ENCODE assay signal across 23 cellular contexts in genomic region chr10:129375912-129376311, GRCh38.
"Had no signal": no experiment of that assay in that cellular context is flagged by ENCODE, and none has a peak within 500 bp of the region (broad histone marks: within the 10 kb centered on the region; RNA-seq: fewer than 3 reads in every experiment).

No MANE protein-coding gene starts in this region.

- H3K36me3 Mint-ChIP-seq: mesothelial cell of epicardium had no signal

- H3K4me1 ChIP-seq: esophagus squamous epithelium, gastrocnemius medialis, heart right ventricle, left lung, lower lobe of right lung had no signal

- H3K9me3 Mint-ChIP-seq: mesothelial cell of epicardium had no signal

- DNase-seq: dermis blood vessel endothelial cell; dorsolateral prefrontal cortex; effector CD4-positive, alpha-beta T cell; effector memory CD4-positive, alpha-beta T cell; esophagus squamous epithelium; foreskin fibroblast; foreskin melanocyte; gastrocnemius medialis; glutamatergic neuron; heart right ventricle; hippocampal formation; left cardiac atrium; left lung; left ventricle myocardium superior; lower lobe of right lung; mesenchymal stem cell; mucosa of descending colon had no signal

- H3K27me3 ChIP-seq: esophagus squamous epithelium, gastrocnemius medialis had no signal

- H3K36me3 ChIP-seq: esophagus squamous epithelium, gastrocnemius medialis, heart right ventricle, left lung, lower lobe of right lung had no signal

- H3K4me3 Mint-ChIP-seq: mesothelial cell of epicardium had no signal

- H3K27ac Mint-ChIP-seq: mesothelial cell of epicardium had no signal

- H3K4me3 ChIP-seq: coronary artery, dorsolateral prefrontal cortex, esophagus squamous epithelium, gastrocnemius medialis, heart right ventricle, left lung, lower lobe of right lung, mucosa of descending colon had no signal

- H3K4me1 Mint-ChIP-seq: mesothelial cell of epicardium had no signal

- H3K27ac ChIP-seq: coronary artery, dorsolateral prefrontal cortex, esophagus squamous epithelium, gastrocnemius medialis, heart right ventricle, left lung, lower lobe of right lung had no signal

- H3K9me3 ChIP-seq: esophagus squamous epithelium, gastrocnemius medialis, left lung, lower lobe of right lung, mucosa of descending colon had no signal

- FAIRE-seq: colon, endothelial cell of umbilical vein, islet of Langerhans, keratinocyte had no signal
